Comparison of ENCODE assay signal across 8 cellular contexts in the genomic region with DNA sequence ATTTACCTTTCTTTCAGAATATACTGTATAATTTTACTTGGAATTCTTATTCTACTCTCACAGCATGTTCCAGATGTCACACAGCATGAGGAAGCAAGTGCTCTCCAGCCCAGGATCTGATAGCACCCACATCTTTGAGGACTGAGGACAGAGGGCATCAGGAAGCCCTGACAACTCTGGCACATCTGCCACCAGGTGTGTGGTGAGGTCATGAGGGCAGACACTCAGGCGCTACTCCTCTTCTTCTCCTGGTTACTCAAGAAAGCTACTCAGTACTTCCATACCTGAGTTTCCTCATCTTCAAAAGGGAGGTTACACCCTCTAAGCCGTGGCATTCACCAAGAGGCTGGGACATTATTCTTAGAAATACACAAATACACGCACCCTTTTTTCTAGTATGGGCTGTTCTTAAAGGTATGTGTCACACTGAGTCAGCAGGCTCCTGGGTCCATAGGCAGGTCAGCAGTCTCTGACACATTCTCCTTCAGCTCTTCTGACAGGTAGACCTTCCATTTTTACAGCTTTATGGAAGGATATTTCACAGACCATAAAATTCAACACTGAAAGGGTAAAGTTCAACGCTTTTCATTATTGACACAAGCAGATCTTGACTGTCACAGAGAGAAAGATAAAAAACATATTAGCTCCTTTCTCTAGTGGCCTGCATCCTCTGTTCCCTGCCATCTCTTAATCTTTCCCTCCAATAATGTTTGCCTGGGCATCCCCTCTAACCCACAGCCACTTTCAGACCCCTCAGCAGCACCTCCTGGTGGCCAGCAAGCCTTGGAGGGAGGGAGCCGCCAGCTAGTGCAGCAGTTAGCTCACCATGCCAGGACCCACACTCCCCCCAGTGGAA.
A peak's percentile ranks its signal among the peaks of the same experiment; 100 is the strongest.
DNase-seq lines count a peak whose midpoint lies in the region; ATAC-seq, FAIRE-seq and TF ChIP-seq lines count a peak whose summit lies in the region.

No MANE protein-coding gene starts in this region.

- H3K27ac Mint-ChIP-seq in activated CD4-positive, alpha-beta T cell treated with anti-CD3 and anti-CD28 coated beads for 36 hours = no peak overlapping the region

- FAIRE-seq in small intestine (lab: Jason Lieb, UNC) = no peak

- ATAC-seq in activated CD4-positive, alpha-beta T cell treated with anti-CD3 and anti-CD28 coated beads for 36 hours = peak; percentile 44
- ATAC-seq in left cardiac atrium (peak; percentile 93 to 94), HG02870 (IDR thresholded peaks at IDR 0.05; ENCODE audit: unreplicated experiment) (no peak), GM19328 (IDR thresholded peaks at IDR 0.05; ENCODE audit: unreplicated experiment) (no peak)

- H3K4me1 Mint-ChIP-seq in activated CD4-positive, alpha-beta T cell treated with anti-CD3 and anti-CD28 coated beads for 36 hours = no peaks in the 10 kb centered on the region

- peak; percentile 70 for DNase-seq in activated CD4-positive, alpha-beta T cell treated with anti-CD3 and anti-CD28 coated beads for 36 hours
- DNase-seq in activated CD4-positive, alpha-beta T cell treated with anti-CD3 and anti-CD28 coated beads for 1 hour = no peak
- DNase-seq in NCI-H69 (lab: John Stamatoyannopoulos, UW) = peak; percentile 86
- peak; percentile 55 to 81 (median 72) for DNase-seq in adrenal gland
- DNase-seq in left cardiac atrium = peak; percentile 78
- DNase-seq in small intestine = peak; percentile 94

- POLR2A ChIA-PET in activated CD4-positive, alpha-beta T cell treated with anti-CD3 and anti-CD28 coated beads for 36 hours (lab: Charles Lee) = no interaction called here

- H3K27me3 ChIP-seq in adrenal gland = no peaks in the 10 kb centered on the region
- H3K27me3 ChIP-seq in small intestine (ENCODE audit: control insufficient read depth in 2 of 2, insufficient read depth in 2 of 2, low read length in 2 of 2) = peaks cover 0 to 4% of the 10 kb centered on the region in 2 donors

- peak overlapping the region in 1 of 5 donors; percentile 55 for H3K27ac ChIP-seq in adrenal gland
- H3K27ac ChIP-seq in small intestine (ENCODE audit: low read depth in 1 of 2, low read length in 1 of 2) = peak overlapping the region; percentile 12 to 87

- peak; percentile 52 to 86 (median 76) for TF ChIP-seq CTCF in adrenal gland (IDR thresholded peaks at IDR 0.05)

- no peak overlapping the region for H3K4me3 ChIP-seq in adrenal gland
- H3K4me3 ChIP-seq in small intestine (ENCODE audit: low read depth in 1 of 2, low read length in 2 of 2) = no peak overlapping the region

- 63 to 72% (median 66%) methylated on average over 5 of the region's 5 CpGs for WGBS in adrenal gland, 4 donors
- 12 to 46% (median 29%) methylated on average over 5 of the region's 5 CpGs for WGBS in small intestine, 3 donors

- intact Hi-C loops in activated CD4-positive, alpha-beta T cell treated with anti-CD3 and anti-CD28 coated beads for 36 hours (cut with DNase I, micrococcal nuclease) = loop anchor here (1.0 to 10.0 kb wide), 3 partner anchors 111 to 257 kb away; no protein-coding TSS in a partner anchor
- intact Hi-C loops in adrenal gland (cut with DNase I) = loop anchor here in 1 of 2 donors (10.0 kb wide), 1 partner anchor 81 kb away; no protein-coding TSS in a partner anchor
- intact Hi-C loops in left cardiac atrium (cut with DNase I) = loop anchor here (2.0 to 10.0 kb wide), 4 partner anchors 103 to 213 kb away; a partner anchor contains a TSS

- H3K36me3 ChIP-seq in adrenal gland (replicated peaks in 1 of 2) (no peaks in the 10 kb centered on the region), small intestine (ENCODE audit: control insufficient read depth in 2 of 2, insufficient read depth in 2 of 2, low read length in 2 of 2) (no peaks in the 10 kb centered on the region)

- no peak for TF ChIP-seq POLR2A in adrenal gland (IDR thresholded peaks at IDR 0.05)

- H3K4me1 ChIP-seq in adrenal gland (replicated peaks in 1 of 2) = no peaks in the 10 kb centered on the region
- peaks cover 0 to 2% of the 10 kb centered on the region in 2 donors for H3K4me1 ChIP-seq in small intestine (ENCODE audit: control insufficient read depth in 2 of 2, insufficient read depth in 1 of 2, low read depth in 1 of 2, low read length in 1 of 2)

- H3K36me3 Mint-ChIP-seq in activated CD4-positive, alpha-beta T cell treated with anti-CD3 and anti-CD28 coated beads for 36 hours (ENCODE audit: low read depth) = no peaks in the 10 kb centered on the region

- H3K4me3 Mint-ChIP-seq in activated CD4-positive, alpha-beta T cell treated with anti-CD3 and anti-CD28 coated beads for 36 hours = no peak overlapping the region

- peaks cover 39% of the 10 kb centered on the region for H3K27me3 Mint-ChIP-seq in activated CD4-positive, alpha-beta T cell treated with anti-CD3 and anti-CD28 coated beads for 36 hours

- no peaks in the 10 kb centered on the region for H3K9me3 Mint-ChIP-seq in activated CD4-positive, alpha-beta T cell treated with anti-CD3 and anti-CD28 coated beads for 36 hours (ENCODE audit: low read depth)

- CTCF ChIA-PET in activated CD4-positive, alpha-beta T cell treated with anti-CD3 and anti-CD28 coated beads for 36 hours (lab: Charles Lee) = interaction anchor here (0.7 to 2.2 kb wide), 11 partner anchors 11 to 785 kb away, joined by 3 to 14 read pairs (median 3); no protein-coding TSS in a partner anchor

- H3K9me3 ChIP-seq in adrenal gland (replicated peaks in 1 of 3) (no peaks in the 10 kb centered on the region), small intestine (ENCODE audit: control insufficient read depth, low read depth) (no peaks in the 10 kb centered on the region)

Comparison
In these comparisons a context has a peak if more than half of its experiments do, and no peak if none do; other contexts are left out.
1. ATAC-seq: peak in activated CD4-positive, alpha-beta T cell treated with anti-CD3 and anti-CD28 coated beads for 36 hours (single experiment) and left cardiac atrium (2 of 2); none in HG02870 (single experiment) and GM19328 (single experiment).